Comparison of ENCODE assay signal across 22 cellular contexts in genomic region chr6:46353450-46353998, GRCh38.
"Had no signal": no experiment of that assay in that cellular context is flagged by ENCODE, and none has a peak within 500 bp of the region (broad histone marks: within the 10 kb centered on the region; RNA-seq: fewer than 3 reads in every experiment).

No MANE protein-coding gene starts in this region.

- H3K9ac ChIP-seq: neural progenitor cell had no signal

- H3K36me3 ChIP-seq: neural progenitor cell, spleen, thoracic aorta, tibial nerve, upper lobe of left lung had no signal

- H3K4me1 ChIP-seq: neural progenitor cell had no signal

- H3K9me3 ChIP-seq: mucosa of descending colon, spleen, thoracic aorta, tibial nerve, upper lobe of left lung had no signal

- H3K4me3 ChIP-seq: mucosa of descending colon, neural progenitor cell, skin epidermis, spleen, thoracic aorta, tibial nerve, upper lobe of left lung had no signal

- FAIRE-seq: frontal cortex had no signal

- H3K27ac ChIP-seq: neural progenitor cell, skin epidermis, spleen, thoracic aorta, tibial nerve, upper lobe of left lung had no signal

- DNase-seq: caudate nucleus; cerebellar nuclear complex; cortex of kidney; effector memory CD8-positive, alpha-beta T cell; head of caudate nucleus; hippocampal formation; islet precursor cell; mesenchymal stem cell; mucosa of descending colon; naive B cell; posterior cingulate gyrus; spleen; stimulated activated CD4-positive, alpha-beta T cell treated with anti-CD3 and anti-CD28 coated beads, Interleukin-4, amount 100 ng/mL, for 4 hours; upper lobe of left lung had no signal

- ATAC-seq: effector memory CD8-positive, alpha-beta T cell; natural killer cell treated with Interleukin-12 subunit alpha and Interleukin-12 subunit beta and Interleukin-15 and Interleukin-18, amount 100 ng/mL, for 72 hours; right cardiac atrium; stimulated activated memory B cell treated with anti-CD40 and anti-IgM and Interleukin-4, amounts not matched to agents 10 μg/mL and 1 μg/mL and 100 μg/mL, for 72 hours had no signal

- H3K27me3 ChIP-seq: neural progenitor cell, spleen, tibial nerve, upper lobe of left lung had no signal
